In the genomic region with DNA sequence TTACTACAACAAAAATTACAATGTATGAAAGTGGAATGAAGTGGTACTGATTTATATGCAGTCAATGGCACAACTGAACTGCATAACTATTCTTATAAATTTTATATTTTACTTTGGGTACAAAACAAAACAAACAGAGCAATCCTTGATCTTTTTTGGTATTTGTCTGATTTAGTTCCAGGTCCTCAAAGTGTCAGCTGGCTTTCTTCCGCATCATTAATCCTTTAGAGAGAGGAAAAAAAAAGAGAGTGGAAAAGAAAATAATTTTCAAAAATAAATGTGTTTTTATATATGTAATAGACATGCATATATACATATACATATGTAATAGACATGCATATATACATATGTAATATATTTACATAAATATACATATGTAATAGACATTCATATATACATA, we compare ENCODE assay signal across 25 cellular contexts.
"Had no signal": no experiment of that assay in that cellular context is flagged by ENCODE, and none has a peak within 500 bp of the region (broad histone marks: within the 10 kb centered on the region; RNA-seq: fewer than 3 reads in every experiment).

No MANE protein-coding gene starts in this region.

- DNase-seq: activated CD4-positive, alpha-beta T cell treated with anti-CD3 and anti-CD28 coated beads for 36 hours; activated CD4-positive, alpha-beta T cell treated with anti-CD3 and anti-CD28 coated beads, Interleukin-2, amount 10 ng/mL, durations not matched to agents 7 days and 5 days; activated CD4-positive, alpha-beta T cell treated with anti-CD3 and anti-CD28 coated beads, Interleukin-2, amount 50 U/mL, for 48 hours; activated CD8-positive, alpha-beta T cell treated with anti-CD3 and anti-CD28 coated beads, Interleukin-2, amount 10 ng/mL, durations not matched to agents 7 days and 5 days; activated gamma-delta T cell; activated naive CD4-positive, alpha-beta T cell treated with Interleukin-2 at 50 U/mL for 16 hours; activated T-cell treated with anti-CD3 and anti-CD28 coated beads, Interleukin-2, amount 50 U/mL, for 24 hours; adrenal gland; body of pancreas; colonic mucosa; NCI-H146; NCI-H1930; NCI-H2081 treated with DMSO at 0.1 percent for 48 hours; NCI-H2227 treated with DMSO at 0.1 percent for 48 hours; NCI-H524 treated with DMSO at 0.1 percent for 48 hours; NCI-H748 treated with DMSO at 0.1 percent for 48 hours; NK-92 treated with Interleukin-12 subunit alpha and Interleukin-12 subunit beta, amount 100 ng/mL, for 24 hours; PC-9; Right ventricle myocardium superior; SJCRH30; T1000 had no signal

- ATAC-seq: activated CD4-positive, alpha-beta T cell treated with anti-CD3 and anti-CD28 coated beads for 36 hours; activated CD4-positive, CD25-positive, alpha-beta regulatory T cell treated with anti-CD3 and anti-CD28 coated beads, Interleukin-2, amount 50 U/mL, for 24 hours; activated CD8-positive, alpha-beta T cell treated with anti-CD3 and anti-CD28 coated beads, Interleukin-2, amount 10 ng/mL, durations not matched to agents 7 days and 5 days; activated naive CD4-positive, alpha-beta T cell treated with anti-CD3 and anti-CD28 coated beads, Interleukin-2, amount 50 U/mL, for 72 hours; body of pancreas; K562; WTC11 had no signal
